Comparison of ENCODE assay signal across 10 cellular contexts in the genomic region with DNA sequence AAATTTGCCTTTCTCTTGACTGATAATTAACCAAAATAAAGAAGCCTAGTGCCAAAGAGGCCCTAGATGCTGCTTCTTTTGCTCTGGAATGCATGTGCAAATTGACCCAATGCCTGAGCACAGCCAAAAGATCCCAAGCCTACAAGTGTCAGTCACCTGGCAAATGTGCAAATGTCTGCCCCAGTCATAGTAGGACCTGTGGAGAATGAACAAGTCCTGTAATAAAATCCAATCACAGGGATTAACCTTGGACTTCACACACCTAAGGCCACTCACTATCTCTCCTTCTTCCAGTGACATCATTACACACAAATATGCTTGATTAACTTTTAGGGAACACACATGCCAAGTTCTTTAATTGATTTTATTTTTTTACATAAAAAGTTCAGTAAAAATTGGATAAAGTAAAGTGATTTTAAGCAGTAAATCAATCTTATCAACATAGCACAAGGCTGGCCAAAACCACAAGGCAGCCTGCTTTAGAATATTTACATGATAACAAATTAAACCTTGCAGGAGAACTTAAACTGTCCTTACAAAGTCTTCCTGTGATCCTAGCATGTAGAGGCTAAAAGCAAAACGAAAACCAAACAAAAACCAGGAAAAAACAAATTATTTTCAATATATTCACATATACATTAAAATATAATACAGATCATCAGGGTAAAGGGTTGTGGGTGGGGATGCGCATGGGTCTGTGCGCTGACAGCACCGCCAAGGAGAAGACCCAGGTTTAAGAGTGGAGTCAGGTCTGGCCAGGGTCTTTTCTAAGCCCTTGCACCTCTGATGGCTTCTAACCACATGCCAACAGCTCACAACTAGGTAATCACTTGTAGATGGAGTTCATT. TPM values are rescaled to one million over a fixed set of nuclear protein-coding genes. Genes with fewer than 3 reads are reported as not detected.
DNase-seq lines count a peak whose midpoint lies in the region; ATAC-seq and TF ChIP-seq lines count a peak whose summit lies in the region.
"Had no signal": no experiment of that assay in that cellular context is flagged by ENCODE, and none has a peak within 500 bp of the region (broad histone marks: within the 10 kb centered on the region; RNA-seq: fewer than 3 reads in every experiment).

No MANE protein-coding gene starts in this region.

- no peak for TF ChIP-seq EP300 in ovary (IDR thresholded peaks at IDR 0.05)

- H2BK12ac ChIP-seq in mesenchymal stem cell (ENCODE audit: low read length in 2 of 2) = no peak overlapping the region

- no peak overlapping the region for H2BK15ac ChIP-seq in mesenchymal stem cell (ENCODE audit: low read depth, poor library complexity, severe bottlenecking)

- H3K4me1 Mint-ChIP-seq in HFFc6 (ENCODE audit: low read depth) = peaks cover 51% of the 10 kb centered on the region
- H3K4me1 Mint-ChIP-seq in activated naive CD8-positive, alpha-beta T cell treated with anti-CD3 and anti-CD28 coated beads for 36 hours = peaks cover 50% of the 10 kb centered on the region

- H3K27ac ChIP-seq in BLaER1 (peak overlapping the region; percentile 92), mesenchymal stem cell (ENCODE audit: low read length, poor library complexity, severe bottlenecking) (peak overlapping the region; percentile 64), ovary (no peak overlapping the region), ascending aorta (no peak overlapping the region)

- H3K27me3 ChIP-seq in BLaER1 = no peaks in the 10 kb centered on the region
- no peaks in the 10 kb centered on the region for H3K27me3 ChIP-seq in mesenchymal stem cell (ENCODE audit: control insufficient read depth in 1 of 2, insufficient read depth in 1 of 2, low read length in 2 of 2)
- H3K27me3 ChIP-seq in ovary = no peaks in the 10 kb centered on the region
- no peaks in the 10 kb centered on the region for H3K27me3 ChIP-seq in ascending aorta

- H3K4me2 ChIP-seq in BLaER1 = peak overlapping the region; percentile 82
- no peak overlapping the region for H3K4me2 ChIP-seq in mesenchymal stem cell (ENCODE audit: low read length, poor library complexity, severe bottlenecking)

- no peak overlapping the region for H2BK120ac ChIP-seq in mesenchymal stem cell (ENCODE audit: low read depth, low read length)

- H3K27me3 Mint-ChIP-seq in HFFc6 (ENCODE audit: insufficient read depth) = peaks cover 10% of the 10 kb centered on the region; the same call in 1 of the 2 replicates
- H3K27me3 Mint-ChIP-seq in activated naive CD8-positive, alpha-beta T cell treated with anti-CD3 and anti-CD28 coated beads for 36 hours = no peaks in the 10 kb centered on the region

- no peak overlapping the region for H3K4ac ChIP-seq in mesenchymal stem cell (ENCODE audit: low read depth in 1 of 2, low read length in 2 of 2)

- intact Hi-C loops in ovary (cut with DNase I) = loop anchor here in 2 of 4 donors (10.0 kb wide), 1 partner anchor 148 kb away; a partner anchor contains a TSS
- intact Hi-C loops in ascending aorta (cut with DNase I) = no loop called here

- no peaks in the 10 kb centered on the region for H3K9me3 Mint-ChIP-seq in HFFc6
- no peaks in the 10 kb centered on the region for H3K9me3 Mint-ChIP-seq in activated naive CD8-positive, alpha-beta T cell treated with anti-CD3 and anti-CD28 coated beads for 36 hours

- peak overlapping the region; percentile 86 for H3K27ac Mint-ChIP-seq in HFFc6
- peak overlapping the region; percentile 93 for H3K27ac Mint-ChIP-seq in activated naive CD8-positive, alpha-beta T cell treated with anti-CD3 and anti-CD28 coated beads for 36 hours

- TF ChIP-seq CTCF in HFFc6 (IDR thresholded peaks at IDR 0.05) (no peak), ovary (IDR thresholded peaks at IDR 0.05) (no peak), ascending aorta (IDR thresholded peaks at IDR 0.05) (no peak)

- H3K9me3 ChIP-seq in BLaER1 = no peaks in the 10 kb centered on the region
- no peaks in the 10 kb centered on the region for H3K9me3 ChIP-seq in mesenchymal stem cell (ENCODE audit: control insufficient read depth, low read length)
- no peaks in the 10 kb centered on the region for H3K9me3 ChIP-seq in ovary
- H3K9me3 ChIP-seq in ascending aorta = no peaks in the 10 kb centered on the region

- no peak overlapping the region for H4K91ac ChIP-seq in mesenchymal stem cell (ENCODE audit: low read length)

- TF ChIP-seq POLR2A in ovary (IDR thresholded peaks at IDR 0.05) = no peak

- peak overlapping the region; percentile 59 for H3K4me3 Mint-ChIP-seq in HFFc6
- no peak overlapping the region for H3K4me3 Mint-ChIP-seq in activated naive CD8-positive, alpha-beta T cell treated with anti-CD3 and anti-CD28 coated beads for 36 hours

- no peak overlapping the region for H2AK5ac ChIP-seq in mesenchymal stem cell (ENCODE audit: low read length, severe bottlenecking)

- peak overlapping the region; percentile 41 for H3K4me3 ChIP-seq in BLaER1
- H3K4me3 ChIP-seq in mesenchymal stem cell (ENCODE audit: insufficient read depth in 1 of 2, low read depth in 1 of 2, low read length in 2 of 2) = no peak overlapping the region
- H3K4me3 ChIP-seq in ovary = no peak overlapping the region
- no peak overlapping the region for H3K4me3 ChIP-seq in ascending aorta

- H3K14ac ChIP-seq in mesenchymal stem cell (ENCODE audit: low read length in 2 of 2) = no peak overlapping the region

- H2BK5ac ChIP-seq in mesenchymal stem cell (ENCODE audit: low read depth, low read length, poor library complexity, severe bottlenecking) = no peak overlapping the region

- no peaks in the 10 kb centered on the region for H4K20me1 ChIP-seq in BLaER1

- 100% methylated on average over 3 of the region's 4 CpGs for WGBS in mesenchymal stem cell
- 74 to 76% (median 75%) methylated on average over 4 of the region's 4 CpGs for WGBS in ovary, 3 donors

- peak overlapping the region in 1 of 2 experiments; percentile 28 for H3K18ac ChIP-seq in mesenchymal stem cell (ENCODE audit: low read depth in 1 of 2, low read length in 2 of 2)

- no peak overlapping the region for H2AFZ ChIP-seq in mesenchymal stem cell (ENCODE audit: low read depth, low read length)

- H3K9ac ChIP-seq in BLaER1 (peak overlapping the region; percentile 78), mesenchymal stem cell (ENCODE audit: low read length) (peak overlapping the region; percentile 29)

- peaks cover 33% of the 10 kb centered on the region for H3K79me1 ChIP-seq in mesenchymal stem cell (replicated peaks; ENCODE audit: low read length, poor library complexity, severe bottlenecking)

- peaks cover 38% of the 10 kb centered on the region; the same call in 1 of the 2 replicates for H3K36me3 Mint-ChIP-seq in HFFc6 (ENCODE audit: low read depth)
- H3K36me3 Mint-ChIP-seq in activated naive CD8-positive, alpha-beta T cell treated with anti-CD3 and anti-CD28 coated beads for 36 hours = peaks cover 29% of the 10 kb centered on the region

- DNase-seq in HFFc6 (no peak), mesenchymal stem cell (no peak), NOMO-1 treated with DMSO at 0.1 percent for 48 hours (lab: John Stamatoyannopoulos, UW; ENCODE audit: unreplicated experiment) (no peak), ovary (no peak), ascending aorta (ENCODE audit: low spot score in 2 of 2) (no peak)
- DNase-seq in activated naive CD8-positive, alpha-beta T cell treated with anti-CD3 and anti-CD28 coated beads for 36 hours = no peak
- DNase-seq: COR-L47, NCI-H2171 had no signal

- H3K23ac ChIP-seq in mesenchymal stem cell (ENCODE audit: low read length in 2 of 2) = no peak overlapping the region

- no peak overlapping the region for H4K8ac ChIP-seq in mesenchymal stem cell (ENCODE audit: low read length)

- peaks cover 60% of the 10 kb centered on the region for H3K36me3 ChIP-seq in BLaER1
- H3K36me3 ChIP-seq in mesenchymal stem cell (ENCODE audit: control insufficient read depth in 1 of 2, insufficient read depth in 2 of 2, low read depth in 1 of 2, low read length in 2 of 2) = peaks cover 29 to 66% of the 10 kb centered on the region in 2 experiments
- H3K36me3 ChIP-seq in ovary = no peaks in the 10 kb centered on the region
- peaks cover 41 to 56% of the 10 kb centered on the region in 2 donors for H3K36me3 ChIP-seq in ascending aorta

- peaks cover 100% of the 10 kb centered on the region for H3K4me1 ChIP-seq in BLaER1
- peaks cover 24% of the 10 kb centered on the region for H3K4me1 ChIP-seq in mesenchymal stem cell (ENCODE audit: control insufficient read depth, insufficient read depth, low read depth, low read length)
- no peaks in the 10 kb centered on the region for H3K4me1 ChIP-seq in ovary (ENCODE audit: insufficient read depth)
- H3K4me1 ChIP-seq in ascending aorta = no peaks in the 10 kb centered on the region

- ATAC-seq in HG03521 (IDR thresholded peaks at IDR 0.05; ENCODE audit: unreplicated experiment) = no peak

RNA-seq across cellular contexts. Expression of a gene that starts 36.8 kb away (rescaled TPM):
- 1 to 10 TPM; 5.3 to 7.6 (median 5.8) TPM for total RNA-seq in HFFc6 (2021; fragmentation: NEBNext Ultra II Directional; extraction: Animal tissue kit (Norgen Biotek cat#: 25700))
- 10 to 100 TPM; 63.1 to 67.4 TPM for total RNA-seq in activated naive CD8-positive, alpha-beta T cell treated with anti-CD3 and anti-CD28 coated beads for 36 hours
- 2.0 TPM for polyA plus RNA-seq in mesenchymal stem cell (2013, experiment 1 of 2)
- polyA plus RNA-seq in mesenchymal stem cell (2013, experiment 2 of 2) = 1.7 TPM
- total RNA-seq in ovary (10 to 100 TPM in 6 of 7 donors, 1 to 10 TPM in 1; 9.4 to 19.1 (median 14.0) TPM), ascending aorta (70.2 TPM)
- 10 to 100 TPM in 1 of 2 donors, 1 to 10 TPM in 1; 3.4 to 13.7 TPM for polyA plus RNA-seq in ovary

RNA-seq across cellular contexts. Expression of a gene that starts 39.8 kb away (rescaled TPM):
- total RNA-seq in HFFc6 (2021; fragmentation: NEBNext Ultra II Directional; extraction: Animal tissue kit (Norgen Biotek cat#: 25700)) = 10 to 100 TPM; 21.3 to 27.9 (median 27.2) TPM
- total RNA-seq in activated naive CD8-positive, alpha-beta T cell treated with anti-CD3 and anti-CD28 coated beads for 36 hours = 10 to 100 TPM; 48.8 to 55.4 TPM
- polyA plus RNA-seq in mesenchymal stem cell (2013, experiment 1 of 2) = 25.6 TPM
- polyA plus RNA-seq in mesenchymal stem cell (2013, experiment 2 of 2) = 26.2 TPM
- total RNA-seq in ovary (10 to 100 TPM; 32.2 to 50.1 (median 42.3) TPM), ascending aorta (34.3 TPM)
- 10 to 100 TPM; 34.7 to 66.7 TPM for polyA plus RNA-seq in ovary

Comparison
In these comparisons a context has a peak if more than half of its experiments do, and no peak if none do; other contexts are left out.
1. H3K27ac ChIP-seq: peak in BLaER1 (single experiment) and mesenchymal stem cell (single experiment); none in ovary (0 of 2) and ascending aorta (0 of 2).